Comparison of ENCODE assay signal across 13 cellular contexts in the genomic region with DNA sequence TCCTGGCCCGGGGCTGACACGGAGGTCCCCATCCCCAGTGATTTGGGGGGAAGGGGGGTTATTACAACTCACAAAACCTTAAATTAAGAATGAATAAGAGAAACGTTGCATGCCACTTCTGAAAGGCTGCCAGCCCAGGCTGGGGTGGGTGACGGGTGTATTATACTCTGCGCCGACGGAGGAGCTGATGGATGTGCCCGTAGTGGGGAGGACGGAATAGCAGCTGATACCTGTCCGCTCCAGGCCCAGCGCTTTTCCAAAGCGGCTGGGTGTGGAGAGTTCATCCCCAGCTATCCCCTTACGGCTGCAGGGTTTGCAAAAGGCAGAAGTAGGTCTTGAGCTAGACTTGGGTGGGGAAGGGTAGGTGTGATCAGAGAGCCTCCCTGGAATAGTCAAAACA.
DNase-seq lines count a peak whose midpoint lies in the region; ATAC-seq, FAIRE-seq and TF ChIP-seq lines count a peak whose summit lies in the region.
"Had no signal": no experiment of that assay in that cellular context is flagged by ENCODE, and none has a peak within 500 bp of the region (broad histone marks: within the 10 kb centered on the region; RNA-seq: fewer than 3 reads in every experiment).

No MANE protein-coding gene starts in this region.

- H3K4me3 ChIP-seq in GM23338 (no peak overlapping the region), K562 (no peak overlapping the region), gastrocnemius medialis (no peak overlapping the region)
- H3K4me3 ChIP-seq: A549, GM23248 had no signal

- intact Hi-C loops in K562 (cut with micrococcal nuclease), result loop anchor here (10.0 kb wide), 1 partner anchor 165 kb away; no protein-coding TSS in a partner anchor
- intact Hi-C loops in gastrocnemius medialis (cut with DNase I; ENCODE audit: low total_unique reads), result loop anchor here (5.0 kb wide), 2 partner anchors 168 to 248 kb away; no protein-coding TSS in a partner anchor

- TF ChIP-seq CTCF in C4-2B (conservative IDR thresholded peaks at IDR 0.05) (no peak), GM23338 (conservative IDR thresholded peaks at IDR 0.05; ENCODE audit: low read depth in 2 of 2) (no peak), K562 (IDR thresholded peaks at IDR 0.05 in 2 of 3, conservative IDR thresholded peaks at IDR 0.05 in 1 of 3; ENCODE audit: insufficient read depth in 2 of 3, low read depth in 1 of 3, low read length in 3 of 3) (no peak), gastrocnemius medialis (IDR thresholded peaks at IDR 0.05 in 4 of 5, conservative IDR thresholded peaks at IDR 0.05 in 1 of 5) (no peak)

- 5% methylated on average over 13 of the region's 13 CpGs for WGBS in K562 (ENCODE audit: insufficient coverage, low coverage, missing lambda C conversion rate)

- no peaks in the 10 kb centered on the region; the same call in 2 of the 3 replicates for H3K36me3 Mint-ChIP-seq in GM23338 (ENCODE audit: low read depth)
- H3K36me3 Mint-ChIP-seq: CD8-positive, alpha-beta memory T cell had no signal

- H3K27me3 ChIP-seq in GM23338 (ENCODE audit: insufficient read depth), result peaks cover 8% of the 10 kb centered on the region
- peaks cover 48 to 76% of the 10 kb centered on the region in 2 experiments for H3K27me3 ChIP-seq in K562 (ENCODE audit: control insufficient read depth in 2 of 2, insufficient read depth in 2 of 2, low read length in 2 of 2)
- H3K27me3 ChIP-seq in gastrocnemius medialis, result no peaks in the 10 kb centered on the region

- FAIRE-seq in K562 (lab: Jason Lieb, UNC), result no peak
- FAIRE-seq: A549 had no signal

- TF ChIP-seq EP300 in K562 (IDR thresholded peaks at IDR 0.05; ENCODE audit: low read length), result no peak

- CTCF ChIA-PET in K562 (lab: Yijun Ruan, JAX; ENCODE audit: low intra/inter-chr PET ratio), result no interaction called here

- POLR2A ChIA-PET in K562 (lab: Yijun Ruan, JAX), result interaction anchor here (0.7 to 1.0 kb wide), 3 partner anchors 9 to 89 kb away, joined by 3 to 4 read pairs (median 3); no protein-coding TSS in a partner anchor

- no peaks in the 10 kb centered on the region for H3K9me1 ChIP-seq in K562 (ENCODE audit: control insufficient read depth, insufficient read depth, low read length)

- H4K20me1 ChIP-seq in GM23338 (replicated peaks; ENCODE audit: insufficient read depth) (no peaks in the 10 kb centered on the region), K562 (replicated peaks; ENCODE audit: control insufficient read depth, insufficient read depth, low read length) (peaks cover 10% of the 10 kb centered on the region; the same call in 1 of the 2 replicates)

- DNase-seq in GM23338 (ENCODE audit: low spot score) (no peak), K562 (ENCODE audit: extremely low read depth in 1 of 4, low spot score in 3 of 4) (no peak), gastrocnemius medialis (no peak), COR-L47 (lab: John Stamatoyannopoulos, UW) (no peak)
- DNase-seq: CD8-positive, alpha-beta memory T cell; DMS53; GF-D8; GM23248; H9; IMR-90 had no signal

- no peak overlapping the region for H3K27ac Mint-ChIP-seq in GM23338
- H3K27ac Mint-ChIP-seq: CD8-positive, alpha-beta memory T cell had no signal

- TF ChIP-seq RAD21 in K562 (CRISPR knock-in tag; conservative IDR thresholded peaks at IDR 0.05 in 1 of 2, IDR thresholded peaks at IDR 0.05 in 1 of 2), result no peak

- H2AFZ ChIP-seq in GM23338 (peak overlapping the region; percentile 66), K562 (ENCODE audit: low read depth, low read length) (no peak overlapping the region)
- H2AFZ ChIP-seq: GM23248 had no signal

- H3K27ac ChIP-seq in C4-2B, result peak overlapping the region; percentile 7; the same call in 1 of the 2 replicates
- H3K27ac ChIP-seq in GM23338 (ENCODE audit: low read depth), result no peak overlapping the region
- no peak overlapping the region for H3K27ac ChIP-seq in K562 (ENCODE audit: extremely low read depth, low read depth, low read length)
- peak overlapping the region; percentile 81 to 94 (median 92) for H3K27ac ChIP-seq in gastrocnemius medialis
- H3K27ac ChIP-seq: A549, GM23248 had no signal

- no peak overlapping the region for H3K9ac ChIP-seq in K562 (ENCODE audit: insufficient read depth in 1 of 2, low read depth in 2 of 2, low read length in 2 of 2)
- H3K9ac ChIP-seq: GM23248 had no signal

- in situ Hi-C loops in K562 (cut with MboI) (loop anchor here (10.0 kb wide), 1 partner anchor 265 kb away; no protein-coding TSS in a partner anchor), gastrocnemius medialis (cut with MboI; ENCODE audit: low sequenced_read_pairs in 4 of 4) (loop anchor here in 1 of 4 donors (5.0 kb wide), 1 partner anchor 353 kb away; no protein-coding TSS in a partner anchor)

- no peak overlapping the region; the same call in 2 of the 3 replicates for H3K4me3 Mint-ChIP-seq in GM23338
- H3K4me3 Mint-ChIP-seq: CD8-positive, alpha-beta memory T cell; H9 had no signal

- peaks cover 16% of the 10 kb centered on the region for H3K27me3 Mint-ChIP-seq in GM23338 (ENCODE audit: insufficient read depth, low read depth, poor library complexity)

- H3K9me3 Mint-ChIP-seq in GM23338, result peaks cover 5% of the 10 kb centered on the region
- H3K9me3 Mint-ChIP-seq: CD8-positive, alpha-beta memory T cell had no signal

- H3K4me1 Mint-ChIP-seq in GM23338, result peaks cover 44% of the 10 kb centered on the region

- no TSS peak for BruUV-seq in K562 (replicated peaks; lab: Mats Ljungman, UMichigan)

- 0 out of 2 replicates have a peak, but pooled peaks cover 4% of the 10 kb centered on the region for H3F3A ChIP-seq in GM23338 (replicated peaks; ENCODE audit: low read depth)

- H3K4me1 ChIP-seq in GM23338 (ENCODE audit: insufficient read depth), result peaks cover 39% of the 10 kb centered on the region
- H3K4me1 ChIP-seq in K562 (replicated peaks in 1 of 2; ENCODE audit: control insufficient read depth in 2 of 2, insufficient read depth in 2 of 2, low read length in 2 of 2), result peaks cover 0 to 5% of the 10 kb centered on the region in 2 experiments; a peak in 1 of 5 replicates
- peaks cover 70 to 78% of the 10 kb centered on the region in 2 donors for H3K4me1 ChIP-seq in gastrocnemius medialis
- H3K4me1 ChIP-seq: A549 had no signal

- ATAC-seq in GM23338 (peak; percentile 25), K562 (no peak), gastrocnemius medialis (no peak), GM19455 (IDR thresholded peaks at IDR 0.05; ENCODE audit: unreplicated experiment) (no peak)

- no peaks in the 10 kb centered on the region for H3K36me3 ChIP-seq in GM23338 (ENCODE audit: insufficient read depth)
- H3K36me3 ChIP-seq in K562 (ENCODE audit: control insufficient read depth, insufficient read depth, low read length), result no peaks in the 10 kb centered on the region
- H3K36me3 ChIP-seq in gastrocnemius medialis, result no peaks in the 10 kb centered on the region

- H3K79me2 ChIP-seq in GM23338 (replicated peaks; ENCODE audit: insufficient read depth), result no peaks in the 10 kb centered on the region
- H3K79me2 ChIP-seq in K562 (ENCODE audit: control insufficient read depth, insufficient read depth, low read length), result no peaks in the 10 kb centered on the region

- H3K4me2 ChIP-seq in GM23338 (peak overlapping the region; percentile 59; the same call in 1 of the 2 replicates), K562 (ENCODE audit: insufficient read depth, low read length) (no peak overlapping the region)
- H3K4me2 ChIP-seq: A549 had no signal

- no peaks in the 10 kb centered on the region for H3K9me3 ChIP-seq in K562 (replicated peaks; ENCODE audit: control insufficient read depth, insufficient read depth, low read depth, low read length)
- H3K9me3 ChIP-seq in gastrocnemius medialis, result no peaks in the 10 kb centered on the region
- H3K9me3 ChIP-seq: A549 had no signal

- TF ChIP-seq POLR2A in K562 (conservative IDR thresholded peaks at IDR 0.05) (no peak), gastrocnemius medialis (IDR thresholded peaks at IDR 0.05) (no peak)

- no peaks in the 10 kb centered on the region for H3K9me2 ChIP-seq in GM23338 (ENCODE audit: insufficient read depth)

TF ChIP-seq in K562, 482 proteins besides CTCF, POLR2A, EP300 and RAD21:
- no peak for TF ChIP-seq PHF8 (IDR thresholded peaks at IDR 0.05; ENCODE audit: borderline replicate concordance, low read length)
- TF ChIP-seq ZNF263 (CRISPR knock-in tag; IDR thresholded peaks at IDR 0.05; ENCODE audit: borderline replicate concordance), result 0 out of 2 replicates have a peak, but pooled peaks have one; percentile 31
- no peak for TF ChIP-seq GABPA (tag; conservative IDR thresholded peaks at IDR 0.05; ENCODE audit: low read depth)
- no peak for TF ChIP-seq HEY1 (CRISPR knock-in tag; IDR thresholded peaks at IDR 0.05; ENCODE audit: borderline replicate concordance)
TF ChIP-seq in K562: peak in this region for 1.

Comparison
In these comparisons a context has a peak if more than half of its experiments do, and no peak if none do; other contexts are left out.
1. H3K27ac ChIP-seq: peak in C4-2B (single experiment) and gastrocnemius medialis (4 of 4); none in GM23338 (single experiment) and K562 (single experiment).